1 cellular context compared by ENCODE assay signal in genomic region chr15:89781891-89782618, GRCh38.
TF ChIP-seq lines count a peak whose summit lies in the region.

No MANE protein-coding gene starts in this region.

TF ChIP-seq in HepG2, 621 proteins besides CTCF, POLR2A, EP300 and RAD21 (continued from another document and continues in another):
- TF ChIP-seq ZBTB34 (CRISPR knock-in tag; IDR thresholded peaks at IDR 0.05) (no peak), SKI (IDR thresholded peaks at IDR 0.05; ENCODE audit: partially characterized antibody) (peak; percentile 82), HDAC2 (CRISPR knock-in tag; IDR thresholded peaks at IDR 0.05) (peak; percentile 52; the same call in 1 of the 2 replicates), CBX5 (CRISPR knock-in tag; IDR thresholded peaks at IDR 0.05; ENCODE audit: borderline replicate concordance) (peak; percentile 48; the same call in 1 of the 2 replicates), JUN (CRISPR knock-in tag; IDR thresholded peaks at IDR 0.05) (no peak), FOXA1 (IDR thresholded peaks at IDR 0.05) (no peak), FOXA1 (CRISPR knock-in tag; IDR thresholded peaks at IDR 0.05) (peak; percentile 35; the same call in 1 of the 2 replicates), HNRNPL (IDR thresholded peaks at IDR 0.05; ENCODE audit: low read depth, low read length) (0 out of 2 replicates have a peak, but pooled peaks have one; percentile 56), ZNF382 (CRISPR knock-in tag; IDR thresholded peaks at IDR 0.05; ENCODE audit: borderline replicate concordance) (no peak), ZFP90 (CRISPR knock-in tag; IDR thresholded peaks at IDR 0.05; ENCODE audit: borderline replicate concordance) (no peak), SPEN (CRISPR knock-in tag; IDR thresholded peaks at IDR 0.05; ENCODE audit: low read depth) (peak; percentile 25; the same call in 1 of the 2 replicates), ARID5B (CRISPR knock-in tag; IDR thresholded peaks at IDR 0.05) (peak; percentile 75), MIER3 (CRISPR knock-in tag; IDR thresholded peaks at IDR 0.05; ENCODE audit: borderline replicate concordance) (no peak), ZBTB20 (CRISPR knock-in tag; IDR thresholded peaks at IDR 0.05; ENCODE audit: borderline replicate concordance, low read depth) (no peak), TEAD3 (CRISPR knock-in tag; optimal IDR thresholded peaks at IDR 0.05; ENCODE audit: borderline replicate concordance) (peak; percentile 97), FOXA3 (CRISPR knock-in tag; IDR thresholded peaks at IDR 0.05) (0 out of 2 replicates have a peak, but pooled peaks have one; percentile 21), PCBP1 (IDR thresholded peaks at IDR 0.05; ENCODE audit: borderline replicate concordance, low read depth, low read length) (no peak), ZNF674 (CRISPR knock-in tag; IDR thresholded peaks at IDR 0.05; ENCODE audit: low read depth) (no peak), FOXP4 (CRISPR knock-in tag; IDR thresholded peaks at IDR 0.05) (peak; percentile 34; the same call in 1 of the 2 replicates), KLF9 (CRISPR knock-in tag; IDR thresholded peaks at IDR 0.05; ENCODE audit: low read depth) (no peak), ZSCAN31 (CRISPR knock-in tag; IDR thresholded peaks at IDR 0.05; ENCODE audit: low read depth) (peak; percentile 46; the same call in 1 of the 2 replicates), BCL6 (CRISPR knock-in tag; IDR thresholded peaks at IDR 0.05) (peak; percentile 90), SP1 (IDR thresholded peaks at IDR 0.05) (no peak), SP1 (CRISPR knock-in tag; IDR thresholded peaks at IDR 0.05) (no peak), GTF3A (CRISPR knock-in tag; conservative IDR thresholded peaks at IDR 0.05) (no peak), TBX2 (CRISPR knock-in tag; IDR thresholded peaks at IDR 0.05; ENCODE audit: borderline replicate concordance) (0 out of 2 replicates have a peak, but pooled peaks have one; percentile 37), FOSL2 (CRISPR knock-in tag; IDR thresholded peaks at IDR 0.05) (peak; percentile 40; the same call in 1 of the 2 replicates), MIXL1 (CRISPR knock-in tag; IDR thresholded peaks at IDR 0.05) (no peak), ZXDC (CRISPR knock-in tag; IDR thresholded peaks at IDR 0.05) (no peak), HIC2 (CRISPR knock-in tag; IDR thresholded peaks at IDR 0.05; ENCODE audit: low read depth) (peak; percentile 91), CENPT (CRISPR knock-in tag; IDR thresholded peaks at IDR 0.05; ENCODE audit: low read depth) (no peak), KDM3A (CRISPR knock-in tag; IDR thresholded peaks at IDR 0.05; ENCODE audit: low read depth) (no peak), RBM22 (optimal IDR thresholded peaks at IDR 0.05; ENCODE audit: low read length) (no peak), KDM2A (CRISPR knock-in tag; IDR thresholded peaks at IDR 0.05; ENCODE audit: borderline replicate concordance, low read depth) (0 out of 2 replicates have a peak, but pooled peaks have one; percentile 17), ZNF773 (CRISPR knock-in tag; IDR thresholded peaks at IDR 0.05; ENCODE audit: borderline replicate concordance) (no peak), ZNF615 (CRISPR knock-in tag; IDR thresholded peaks at IDR 0.05; ENCODE audit: borderline replicate concordance) (no peak), ZNF644 (CRISPR knock-in tag; IDR thresholded peaks at IDR 0.05; ENCODE audit: low read depth) (0 out of 2 replicates have a peak, but pooled peaks have one; percentile 14), ZNF292 (CRISPR knock-in tag; IDR thresholded peaks at IDR 0.05; ENCODE audit: borderline replicate concordance, low read depth) (peak; percentile 22; the same call in 1 of the 2 replicates), RXRA (CRISPR knock-in tag; IDR thresholded peaks at IDR 0.05) (peak; percentile 45; the same call in 1 of the 2 replicates)
- TF ChIP-seq, protein P1, sequence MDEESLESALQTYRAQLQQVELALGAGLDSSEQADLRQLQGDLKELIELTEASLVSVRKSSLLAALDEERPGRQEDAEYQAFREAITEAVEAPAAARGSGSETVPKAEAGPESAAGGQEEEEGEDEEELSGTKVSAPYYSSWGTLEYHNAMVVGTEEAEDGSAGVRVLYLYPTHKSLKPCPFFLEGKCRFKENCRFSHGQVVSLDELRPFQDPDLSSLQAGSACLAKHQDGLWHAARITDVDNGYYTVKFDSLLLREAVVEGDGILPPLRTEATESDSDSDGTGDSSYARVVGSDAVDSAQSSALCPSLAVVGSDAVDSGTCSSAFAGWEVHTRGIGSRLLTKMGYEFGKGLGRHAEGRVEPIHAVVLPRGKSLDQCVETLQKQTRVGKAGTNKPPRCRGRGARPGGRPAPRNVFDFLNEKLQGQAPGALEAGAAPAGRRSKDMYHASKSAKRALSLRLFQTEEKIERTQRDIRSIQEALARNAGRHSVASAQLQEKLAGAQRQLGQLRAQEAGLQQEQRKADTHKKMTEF (CRISPR knock-in tag; IDR thresholded peaks at IDR 0.05), result peak; percentile 32; the same call in 1 of the 2 replicates
- TF ChIP-seq, protein P2, sequence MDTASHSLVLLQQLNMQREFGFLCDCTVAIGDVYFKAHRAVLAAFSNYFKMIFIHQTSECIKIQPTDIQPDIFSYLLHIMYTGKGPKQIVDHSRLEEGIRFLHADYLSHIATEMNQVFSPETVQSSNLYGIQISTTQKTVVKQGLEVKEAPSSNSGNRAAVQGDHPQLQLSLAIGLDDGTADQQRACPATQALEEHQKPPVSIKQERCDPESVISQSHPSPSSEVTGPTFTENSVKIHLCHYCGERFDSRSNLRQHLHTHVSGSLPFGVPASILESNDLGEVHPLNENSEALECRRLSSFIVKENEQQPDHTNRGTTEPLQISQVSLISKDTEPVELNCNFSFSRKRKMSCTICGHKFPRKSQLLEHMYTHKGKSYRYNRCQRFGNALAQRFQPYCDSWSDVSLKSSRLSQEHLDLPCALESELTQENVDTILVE (CRISPR knock-in tag; IDR thresholded peaks at IDR 0.05), result no peak
- TF ChIP-seq, protein P3, sequence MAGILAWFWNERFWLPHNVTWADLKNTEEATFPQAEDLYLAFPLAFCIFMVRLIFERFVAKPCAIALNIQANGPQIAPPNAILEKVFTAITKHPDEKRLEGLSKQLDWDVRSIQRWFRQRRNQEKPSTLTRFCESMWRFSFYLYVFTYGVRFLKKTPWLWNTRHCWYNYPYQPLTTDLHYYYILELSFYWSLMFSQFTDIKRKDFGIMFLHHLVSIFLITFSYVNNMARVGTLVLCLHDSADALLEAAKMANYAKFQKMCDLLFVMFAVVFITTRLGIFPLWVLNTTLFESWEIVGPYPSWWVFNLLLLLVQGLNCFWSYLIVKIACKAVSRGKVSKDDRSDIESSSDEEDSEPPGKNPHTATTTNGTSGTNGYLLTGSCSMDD (CRISPR knock-in tag; IDR thresholded peaks at IDR 0.05), result no peak
- TF ChIP-seq, protein P4, sequence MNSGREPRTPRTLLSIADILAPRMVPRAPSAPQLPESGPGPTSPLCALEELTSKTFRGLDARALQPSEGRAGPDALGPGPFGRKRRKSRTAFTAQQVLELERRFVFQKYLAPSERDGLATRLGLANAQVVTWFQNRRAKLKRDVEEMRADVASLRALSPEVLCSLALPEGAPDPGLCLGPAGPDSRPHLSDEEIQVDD (CRISPR knock-in tag; IDR thresholded peaks at IDR 0.05; ENCODE audit: borderline replicate concordance), result no peak
